Comparison of ENCODE assay signal across 8 cellular contexts in the genomic region with DNA sequence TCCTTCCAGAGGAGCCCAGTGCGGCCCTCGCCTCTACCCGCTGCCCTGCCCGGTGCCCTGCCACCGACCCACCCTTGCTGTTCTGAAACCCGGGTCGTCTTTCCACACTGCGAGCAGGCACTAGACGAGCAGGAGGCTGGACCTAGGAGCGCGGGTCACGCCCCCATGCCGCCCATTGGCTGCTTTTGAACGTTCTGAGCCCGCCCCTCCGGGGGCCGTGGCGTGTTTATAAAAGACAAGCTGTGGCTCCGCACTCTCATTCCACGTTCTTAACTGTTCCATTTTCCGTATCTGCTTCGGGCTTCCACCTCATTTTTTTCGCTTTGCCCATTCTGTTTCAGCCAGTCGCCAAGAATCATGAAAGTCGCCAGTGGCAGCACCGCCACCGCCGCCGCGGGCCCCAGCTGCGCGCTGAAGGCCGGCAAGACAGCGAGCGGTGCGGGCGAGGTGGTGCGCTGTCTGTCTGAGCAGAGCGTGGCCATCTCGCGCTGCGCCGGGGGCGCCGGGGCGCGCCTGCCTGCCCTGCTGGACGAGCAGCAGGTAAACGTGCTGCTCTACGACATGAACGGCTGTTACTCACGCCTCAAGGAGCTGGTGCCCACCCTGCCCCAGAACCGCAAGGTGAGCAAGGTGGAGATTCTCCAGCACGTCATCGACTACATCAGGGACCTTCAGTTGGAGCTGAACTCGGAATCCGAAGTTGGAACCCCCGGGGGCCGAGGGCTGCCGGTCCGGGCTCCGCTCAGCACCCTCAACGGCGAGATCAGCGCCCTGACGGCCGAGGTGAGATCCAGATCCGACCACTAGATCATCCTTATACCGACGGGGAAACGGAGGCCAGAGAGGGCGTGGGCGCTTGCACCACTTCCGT. TPM values are rescaled to one million over a fixed set of nuclear protein-coding genes. Genes with fewer than 3 reads are reported as not detected.
A peak's percentile ranks its signal among the peaks of the same experiment; 100 is the strongest.
DNase-seq lines count a peak whose midpoint lies in the region; TF ChIP-seq lines count a peak whose summit lies in the region.

A gene with protein sequence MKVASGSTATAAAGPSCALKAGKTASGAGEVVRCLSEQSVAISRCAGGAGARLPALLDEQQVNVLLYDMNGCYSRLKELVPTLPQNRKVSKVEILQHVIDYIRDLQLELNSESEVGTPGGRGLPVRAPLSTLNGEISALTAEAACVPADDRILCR (plus strand): TSS at position 259 of the 871 bp plus-strand sequence. CDS start 99 bp downstream, at position 358.

- H3K36me3 Mint-ChIP-seq in HFFc6 (ENCODE audit: low read depth): peaks cover 29% of the 10 kb centered on the region
- peaks cover 16% of the 10 kb centered on the region for H3K36me3 Mint-ChIP-seq in neural progenitor cell

- peaks cover 19% of the 10 kb centered on the region for H4K20me1 ChIP-seq in neural progenitor cell (ENCODE audit: low read depth)

- peak; percentile 79 for DNase-seq in GF-D8 (lab: John Stamatoyannopoulos, UW)
- DNase-seq in HFFc6: peak; percentile 97
- peak; percentile 97 for DNase-seq in NAMALWA (ENCODE audit: low spot score)
- DNase-seq in SJSA1 (ENCODE audit: low read depth in 1 of 2, low spot score in 2 of 2): peak; percentile 97 to 99
- DNase-seq in activated naive CD4-positive, alpha-beta T cell treated with Interleukin-2 at 50 U/mL for 16 hours: peak; percentile 93
- peak; percentile 95 to 98 for DNase-seq in foreskin fibroblast
- peak; percentile 97 for DNase-seq in neural progenitor cell (ENCODE audit: low spot score)
- DNase-seq in stomach: peak; percentile 95

- H3K4me3 ChIP-seq in SJSA1 (peak within 1 kb of the TSS; percentile 69), foreskin fibroblast (ENCODE audit: low read depth in 1 of 2, low read length in 2 of 2) (peak within 1 kb of the TSS; percentile 73 to 91), neural progenitor cell (peak within 1 kb of the TSS; percentile 77), stomach (peak within 1 kb of the TSS; percentile 57 to 85 (median 81))

- H3K4me3 Mint-ChIP-seq in HFFc6 (peak within 1 kb of the TSS; percentile 96), neural progenitor cell (peak within 1 kb of the TSS; percentile 99)

- peaks cover 51% of the 10 kb centered on the region for H3K4me1 ChIP-seq in SJSA1 (replicated peaks)
- H3K4me1 ChIP-seq in neural progenitor cell: peaks cover 29% of the 10 kb centered on the region
- H3K4me1 ChIP-seq in stomach: peaks cover 32 to 73% (median 71%) of the 10 kb centered on the region in 4 donors

- TF ChIP-seq POLR2A in stomach (IDR thresholded peaks at IDR 0.05): peak in 2 of 4 donors; percentile 52 to 94

- TF ChIP-seq CTCF in HFFc6 (IDR thresholded peaks at IDR 0.05): no peak
- no peak for TF ChIP-seq CTCF in foreskin fibroblast (IDR thresholded peaks at IDR 0.05; ENCODE audit: low read depth, low read length)
- no peak for TF ChIP-seq CTCF in neural progenitor cell (IDR thresholded peaks at IDR 0.05)
- no peak for TF ChIP-seq CTCF in stomach (IDR thresholded peaks at IDR 0.05)

- H3K9me3 Mint-ChIP-seq in HFFc6 (peaks cover 23% of the 10 kb centered on the region), neural progenitor cell (no peaks in the 10 kb centered on the region)

- H3K4me1 Mint-ChIP-seq in HFFc6 (ENCODE audit: low read depth) (peaks cover 42% of the 10 kb centered on the region), neural progenitor cell (peaks cover 45% of the 10 kb centered on the region)

- H3F3A ChIP-seq in neural progenitor cell (ENCODE audit: low read depth): peaks cover 53% of the 10 kb centered on the region

- no peaks in the 10 kb centered on the region for H3K27me3 ChIP-seq in SJSA1 (replicated peaks)
- peaks cover 22% of the 10 kb centered on the region for H3K27me3 ChIP-seq in neural progenitor cell
- peaks cover 0 to 18% (median 5%) of the 10 kb centered on the region in 3 donors for H3K27me3 ChIP-seq in stomach

- H3K27me3 Mint-ChIP-seq in HFFc6 (ENCODE audit: insufficient read depth) (peaks cover 38% of the 10 kb centered on the region), neural progenitor cell (ENCODE audit: insufficient read depth, low read depth) (peaks cover 15% of the 10 kb centered on the region)

- peaks cover 23% of the 10 kb centered on the region for H3K79me2 ChIP-seq in neural progenitor cell (ENCODE audit: low read depth)

- H3K9me3 ChIP-seq in SJSA1 (replicated peaks) (no peaks in the 10 kb centered on the region; the same call in 1 of the 2 replicates), neural progenitor cell (ENCODE audit: low read depth) (no peaks in the 10 kb centered on the region), stomach (no peaks in the 10 kb centered on the region)

- intact Hi-C loops in stomach (cut with DNase I; ENCODE audit: low total_unique reads): no loop called here

- no peak for TF ChIP-seq EP300 in stomach (IDR thresholded peaks at IDR 0.05)

- peak within 1 kb of the TSS; percentile 80 for H3K9ac ChIP-seq in neural progenitor cell

- H3K36me3 ChIP-seq in SJSA1: peaks cover 28% of the 10 kb centered on the region
- no peaks in the 10 kb centered on the region for H3K36me3 ChIP-seq in neural progenitor cell
- peaks cover 0 to 3% (median 0%) of the 10 kb centered on the region in 4 donors for H3K36me3 ChIP-seq in stomach

- peak within 1 kb of the TSS; percentile 99 for H3K27ac ChIP-seq in SJSA1
- peak within 1 kb of the TSS; percentile 98 for H3K27ac ChIP-seq in neural progenitor cell
- H3K27ac ChIP-seq in stomach: peak within 1 kb of the TSS; percentile 87 to 96 (median 94)

- H3K4me2 ChIP-seq in neural progenitor cell: peak within 1 kb of the TSS; percentile 86

- H3K27ac Mint-ChIP-seq in HFFc6 (peak within 1 kb of the TSS; percentile 99), neural progenitor cell (peak within 1 kb of the TSS; percentile 95)

- no peak within 1 kb of the TSS for H2AFZ ChIP-seq in neural progenitor cell (replicated peaks)

- 0 to 1% (median 1%) methylated on average over 49 to 74 of the region's 74 CpGs for WGBS in stomach, 5 donors

RNA-seq across cellular contexts. Expression of the gene that starts here (rescaled TPM):
- total RNA-seq in HFFc6 (2021; fragmentation: NEBNext Ultra II Directional; extraction: Animal tissue kit (Norgen Biotek cat#: 25700)): 100 to 1,000 TPM; 397 to 487 (median 452) TPM
- 700 and 729 TPM in 2 replicates for total RNA-seq in SJSA1 (2014; rRNA removed; shearing (Covaris generic))
- 80.8 and 133 TPM in 2 replicates for total RNA-seq in neural progenitor cell (ENCODE audit: low replicate concordance)
- total RNA-seq in stomach: 100 to 1,000 TPM; 315 to 475 (median 378) TPM
- 100 to 1,000 TPM; 168 to 585 (median 350) TPM for polyA plus RNA-seq in stomach

Comparison
In these comparisons a context has a peak if more than half of its experiments do, and no peak if none do; other contexts are left out.
1. Peak in every context shown above with its lines: DNase-seq, H3K4me3 ChIP-seq and H3K27ac ChIP-seq.